Comparison of ENCODE assay signal across 1 cellular context in genomic region chr7:87474533-87475358, GRCh38.
TF ChIP-seq lines count a peak whose summit lies in the region.

No MANE protein-coding gene starts in this region.

TF ChIP-seq in HEK293, 187 proteins besides CTCF, POLR2A, EP300 and RAD21 (continued from another document):
- TF ChIP-seq PRDM4 (tag by site-specific recombination; IDR thresholded peaks at IDR 0.05) (0 out of 2 replicates have a peak, but pooled peaks have one; percentile 19), ZEB2 (tag by site-specific recombination; IDR thresholded peaks at IDR 0.05) (peak; percentile 47; the same call in 1 of the 2 replicates), ZNF449 (tag by site-specific recombination; IDR thresholded peaks at IDR 0.05) (no peak), ZNF398 (tag by site-specific recombination; IDR thresholded peaks at IDR 0.05) (peak; percentile 76), ZNF311 (tag by site-specific recombination; IDR thresholded peaks at IDR 0.05; ENCODE audit: borderline replicate concordance) (no peak), PRDM10 (tag by site-specific recombination; IDR thresholded peaks at IDR 0.05) (peak; percentile 97), FEZF1 (tag by site-specific recombination; IDR thresholded peaks at IDR 0.05) (peak; percentile 57)
- TF ChIP-seq, protein P1, sequence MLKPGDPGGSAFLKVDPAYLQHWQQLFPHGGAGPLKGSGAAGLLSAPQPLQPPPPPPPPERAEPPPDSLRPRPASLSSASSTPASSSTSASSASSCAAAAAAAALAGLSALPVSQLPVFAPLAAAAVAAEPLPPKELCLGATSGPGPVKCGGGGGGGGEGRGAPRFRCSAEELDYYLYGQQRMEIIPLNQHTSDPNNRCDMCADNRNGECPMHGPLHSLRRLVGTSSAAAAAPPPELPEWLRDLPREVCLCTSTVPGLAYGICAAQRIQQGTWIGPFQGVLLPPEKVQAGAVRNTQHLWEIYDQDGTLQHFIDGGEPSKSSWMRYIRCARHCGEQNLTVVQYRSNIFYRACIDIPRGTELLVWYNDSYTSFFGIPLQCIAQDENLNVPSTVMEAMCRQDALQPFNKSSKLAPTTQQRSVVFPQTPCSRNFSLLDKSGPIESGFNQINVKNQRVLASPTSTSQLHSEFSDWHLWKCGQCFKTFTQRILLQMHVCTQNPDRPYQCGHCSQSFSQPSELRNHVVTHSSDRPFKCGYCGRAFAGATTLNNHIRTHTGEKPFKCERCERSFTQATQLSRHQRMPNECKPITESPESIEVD (tag by site-specific recombination; IDR thresholded peaks at IDR 0.05) = peak; percentile 34; the same call in 1 of the 2 replicates
